In the genomic region with DNA sequence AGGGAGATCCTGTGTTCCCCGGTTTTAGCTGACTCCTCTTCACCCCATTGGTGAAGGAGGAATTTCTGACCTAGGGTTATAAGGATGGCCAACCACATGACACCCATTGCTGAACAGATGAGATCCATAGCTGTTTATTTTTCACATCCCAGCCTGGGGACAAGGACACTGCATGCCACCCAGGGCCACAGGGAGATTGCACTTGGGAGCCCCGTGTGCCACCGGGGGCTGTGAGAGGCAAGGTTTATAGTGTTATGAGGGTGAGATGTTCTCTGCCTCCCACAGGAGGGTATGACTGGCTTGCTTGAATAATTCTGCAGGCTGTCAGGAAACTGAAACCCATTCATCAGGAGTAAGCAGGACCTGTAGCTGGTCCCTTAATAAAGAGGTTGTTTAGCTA, we compare ENCODE assay signal across 25 cellular contexts. TPM values are rescaled to one million over a fixed set of nuclear protein-coding genes. Genes with fewer than 3 reads are reported as not detected.
DNase-seq lines count a peak whose midpoint lies in the region; ATAC-seq, FAIRE-seq and TF ChIP-seq lines count a peak whose summit lies in the region.
"Had no signal": no experiment of that assay in that cellular context is flagged by ENCODE, and none has a peak within 500 bp of the region (broad histone marks: within the 10 kb centered on the region; RNA-seq: fewer than 3 reads in every experiment).

No MANE protein-coding gene starts in this region.

- no peaks in the 10 kb centered on the region for H3K36me3 ChIP-seq in urinary bladder (ENCODE audit: insufficient read depth)
- H3K36me3 ChIP-seq in OCI-LY7 (ENCODE audit: insufficient read depth, low read length): no peaks in the 10 kb centered on the region
- H3K36me3 ChIP-seq: BE2C; BLaER1 treated with 17β-estradiol and CSF1 and Interleukin-3, amounts not matched to agents 10 nM and 100 nM had no signal

- DNase-seq in amniotic epithelial cell (ENCODE audit: low read depth) (peak; percentile 23), left kidney (ENCODE audit: low read depth, low spot score) (peak; percentile 41), OCI-LY7 (ENCODE audit: low spot score) (no peak), D721Med (ENCODE audit: insufficient read length, low spot score) (no peak)
- DNase-seq in activated T-cell treated with anti-CD3 and anti-CD28 coated beads, Interleukin-2, amount 50 U/mL, for 24 hours: no peak
- DNase-seq: 8988T; ACHN; AML-193; BE2C; Calu3; CD4-positive, alpha-beta memory T cell; COR-L47; DMS153; DND-41; H7 had no signal

- no peaks in the 10 kb centered on the region for H3K36me3 Mint-ChIP-seq in activated T-cell treated with anti-CD3 and anti-CD28 coated beads, Interleukin-2, amount 50 U/mL, for 24 hours (ENCODE audit: low read depth)
- H3K36me3 Mint-ChIP-seq: CD4-positive, alpha-beta memory T cell had no signal

- WGBS in urinary bladder: 77% methylated on average over 3 of the region's 3 CpGs

- peaks cover 30% of the 10 kb centered on the region for H3K27me3 Mint-ChIP-seq in activated T-cell treated with anti-CD3 and anti-CD28 coated beads, Interleukin-2, amount 50 U/mL, for 24 hours

- no peaks in the 10 kb centered on the region for H3K4me1 Mint-ChIP-seq in activated T-cell treated with anti-CD3 and anti-CD28 coated beads, Interleukin-2, amount 50 U/mL, for 24 hours (ENCODE audit: low read depth)
- H3K4me1 Mint-ChIP-seq: CD4-positive, alpha-beta memory T cell had no signal

- no peaks in the 10 kb centered on the region for H3K9me3 ChIP-seq in OCI-LY7 (ENCODE audit: low read length)
- H3K9me3 ChIP-seq: A549; BE2C; BLaER1 treated with 17β-estradiol and CSF1 and Interleukin-3, amounts not matched to agents 10 nM and 100 nM had no signal

- no peak overlapping the region for H3K27ac Mint-ChIP-seq in activated T-cell treated with anti-CD3 and anti-CD28 coated beads, Interleukin-2, amount 50 U/mL, for 24 hours
- H3K27ac Mint-ChIP-seq: CD4-positive, alpha-beta memory T cell had no signal

- TF ChIP-seq CTCF in C4-2B (conservative IDR thresholded peaks at IDR 0.05) (no peak), OCI-LY7 (conservative IDR thresholded peaks at IDR 0.05; ENCODE audit: low read length) (no peak), D721Med (IDR thresholded peaks at IDR 0.05; ENCODE audit: insufficient read depth, missing control alignments) (no peak)

- no peaks in the 10 kb centered on the region for H3K79me2 ChIP-seq in OCI-LY7 (ENCODE audit: insufficient read depth, low read depth, low read length)

- no peak overlapping the region for H3K4me3 ChIP-seq in urinary bladder (ENCODE audit: low read depth, low read length)
- H3K4me3 ChIP-seq in OCI-LY7 (ENCODE audit: low read depth, low read length, poor library complexity, severe bottlenecking): no peak overlapping the region
- H3K4me3 ChIP-seq: A549; BLaER1 treated with 17β-estradiol and CSF1 and Interleukin-3, amounts not matched to agents 10 nM and 100 nM; GM23248 had no signal

- BruUV-seq in OCI-LY7 (replicated peaks; lab: Mats Ljungman, UMichigan): no TSS peak

- FAIRE-seq in D721Med (lab: Jason Lieb, UNC): no peak
- FAIRE-seq: A549, G401.6, GM12892, H1 had no signal

- H3K9me2 ChIP-seq in OCI-LY7 (ENCODE audit: insufficient read depth, low read length): no peaks in the 10 kb centered on the region

- H3K27ac ChIP-seq in C4-2B (peak overlapping the region; percentile 73), urinary bladder (ENCODE audit: low read depth) (peak overlapping the region; percentile 35), OCI-LY7 (ENCODE audit: low read depth, low read length, poor library complexity, severe bottlenecking) (no peak overlapping the region)
- H3K27ac ChIP-seq: A549; BLaER1 treated with 17β-estradiol and CSF1 and Interleukin-3, amounts not matched to agents 10 nM and 100 nM; GM23248 had no signal

- H3K4me2 ChIP-seq in OCI-LY7 (ENCODE audit: low read length): no peak overlapping the region
- H3K4me2 ChIP-seq: A549; BLaER1 treated with 17β-estradiol and CSF1 and Interleukin-3, amounts not matched to agents 10 nM and 100 nM had no signal

- no peaks in the 10 kb centered on the region for H3K4me1 ChIP-seq in urinary bladder (ENCODE audit: insufficient read depth)
- no peaks in the 10 kb centered on the region for H3K4me1 ChIP-seq in OCI-LY7 (ENCODE audit: insufficient read depth, low read length, poor library complexity, severe bottlenecking)
- H3K4me1 ChIP-seq: A549; BE2C; BLaER1 treated with 17β-estradiol and CSF1 and Interleukin-3, amounts not matched to agents 10 nM and 100 nM had no signal

- H3K4me3 Mint-ChIP-seq in activated T-cell treated with anti-CD3 and anti-CD28 coated beads, Interleukin-2, amount 50 U/mL, for 24 hours: no peak overlapping the region
- H3K4me3 Mint-ChIP-seq: CD4-positive, alpha-beta memory T cell had no signal

- intact Hi-C loops in OCI-LY7 (cut with micrococcal nuclease; ENCODE audit: unreplicated experiment): no loop called here

- CTCF ChIA-PET in OCI-LY7 (lab: Charles Lee; ENCODE audit: unreplicated experiment): no interaction called here

- POLR2A ChIA-PET in OCI-LY7 (lab: Charles Lee): no interaction called here

- H4K20me1 ChIP-seq in OCI-LY7 (ENCODE audit: insufficient read depth, low read length): no peaks in the 10 kb centered on the region
- H4K20me1 ChIP-seq: BLaER1 treated with 17β-estradiol and CSF1 and Interleukin-3, amounts not matched to agents 10 nM and 100 nM had no signal

- ATAC-seq in GM21786 (IDR thresholded peaks at IDR 0.05; ENCODE audit: unreplicated experiment): no peak
- ATAC-seq: A549, HCT116 had no signal

- no peak overlapping the region for H2AFZ ChIP-seq in OCI-LY7 (ENCODE audit: low read length)
- H2AFZ ChIP-seq: GM23248 had no signal

- H3K9me3 Mint-ChIP-seq in activated T-cell treated with anti-CD3 and anti-CD28 coated beads, Interleukin-2, amount 50 U/mL, for 24 hours: no peaks in the 10 kb centered on the region

RNA-seq across cellular contexts. Expression of a gene that starts 14.7 kb away (rescaled TPM):
- total RNA-seq in urinary bladder: 6.8 TPM
- 1,815 TPM for polyA plus RNA-seq in urinary bladder
- not detected in 2 replicates for total RNA-seq in OCI-LY7 (2014; rRNA removed; shearing (Covaris generic))
- total RNA-seq in OCI-LY7 (2022): not detected in 2 replicates
- total RNA-seq: CD4-positive, alpha-beta memory T cell; H1; H7 had no signal
- polyA plus RNA-seq: CD4-positive, alpha-beta memory T cell; H1 had no signal

RNA-seq across cellular contexts. Expression of a gene that starts 37.6 kb away (rescaled TPM):
- total RNA-seq in urinary bladder (not detected), OCI-LY7 (2022) (not detected in 2 replicates)
- polyA plus RNA-seq in urinary bladder: not detected
- not detected in 2 replicates for total RNA-seq in OCI-LY7 (2014; rRNA removed; shearing (Covaris generic))
- total RNA-seq: Calu3; CD4-positive, alpha-beta memory T cell; GM23248; H7 had no signal
- polyA plus RNA-seq: A549; CD4-positive, alpha-beta memory T cell; GM23248 had no signal

RNA-seq across cellular contexts. Expression of a gene that starts 39.0 kb away (rescaled TPM):
- total RNA-seq in urinary bladder (1.5 TPM), OCI-LY7 (2022) (0.24 TPM in 1 of 2 replicates, not detected in the other)
- 0.58 TPM for polyA plus RNA-seq in urinary bladder
- 0.38 TPM in 1 of 2 replicates, not detected in the other for total RNA-seq in OCI-LY7 (2014; rRNA removed; shearing (Covaris generic))
- total RNA-seq: CD4-positive, alpha-beta memory T cell; GM23248 had no signal
- polyA plus RNA-seq: CD4-positive, alpha-beta memory T cell; GM23248 had no signal

RNA-seq across cellular contexts. Expression of a gene that starts 47.9 kb away (rescaled TPM):
- total RNA-seq in urinary bladder: not detected
- polyA plus RNA-seq in urinary bladder: not detected
- not detected in 2 replicates for total RNA-seq in OCI-LY7 (2014; rRNA removed; shearing (Covaris generic))
- not detected in 2 replicates for total RNA-seq in OCI-LY7 (2022)
- total RNA-seq: Calu3; CD4-positive, alpha-beta memory T cell; GM23248; H1; H7 had no signal
- polyA plus RNA-seq: A549; CD4-positive, alpha-beta memory T cell; GM23248; H1 had no signal

Comparison
In these comparisons a context has a peak if more than half of its experiments do, and no peak if none do; other contexts are left out.
1. DNase-seq: peak in amniotic epithelial cell (single experiment) and left kidney (single experiment); none in OCI-LY7 (single experiment), activated T-cell treated with anti-CD3 and anti-CD28 coated beads, Interleukin-2, amount 50 U/mL, for 24 hours (single experiment) and D721Med (single experiment).